Comparison of ENCODE assay signal across 1 cellular context in the genomic region with DNA sequence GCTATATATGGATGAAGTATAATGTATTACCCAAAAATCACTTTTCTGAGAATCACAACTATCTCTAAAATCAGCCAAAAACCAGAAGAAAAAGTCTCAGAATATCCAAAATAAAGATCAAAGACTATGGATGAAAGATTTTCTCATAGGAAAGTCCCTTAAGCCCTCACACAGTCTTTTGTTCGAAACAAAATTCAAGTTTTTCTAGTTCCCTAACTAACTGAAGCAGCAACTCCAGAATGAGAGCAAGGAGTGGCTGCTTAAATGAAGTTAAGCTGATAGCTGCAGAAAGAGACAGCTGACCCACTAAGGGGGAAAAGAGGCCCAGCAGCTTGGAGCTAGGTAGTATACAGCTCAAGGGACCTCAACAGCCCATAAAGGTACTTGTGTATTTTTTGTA.
TF ChIP-seq lines count a peak whose summit lies in the region.

No MANE protein-coding gene starts in this region.

TF ChIP-seq in endothelial cell of umbilical vein, 7 proteins besides CTCF, POLR2A, EP300 and RAD21:
- TF ChIP-seq GATA2 (IDR thresholded peaks at IDR 0.05; ENCODE audit: insufficient read depth, insufficient read length, low read depth, low read length), result no peak
- no peak for TF ChIP-seq EZH2 (IDR thresholded peaks at IDR 0.05; ENCODE audit: borderline replicate concordance, low read depth, low read length, severe bottlenecking)
- TF ChIP-seq, protein P1, sequence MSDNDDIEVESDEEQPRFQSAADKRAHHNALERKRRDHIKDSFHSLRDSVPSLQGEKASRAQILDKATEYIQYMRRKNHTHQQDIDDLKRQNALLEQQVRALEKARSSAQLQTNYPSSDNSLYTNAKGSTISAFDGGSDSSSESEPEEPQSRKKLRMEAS (IDR thresholded peaks at IDR 0.05; ENCODE audit: insufficient read depth, insufficient read length), result no peak
- no peak for TF ChIP-seq MYC (IDR thresholded peaks at IDR 0.05; ENCODE audit: low read depth, low read length)
- TF ChIP-seq POLR2AphosphoS5 (IDR thresholded peaks at IDR 0.05; ENCODE audit: insufficient read depth, low read depth, low read length), result no peak
- TF ChIP-seq FOS (IDR thresholded peaks at IDR 0.05; ENCODE audit: borderline replicate concordance, insufficient read depth, low read length), result no peak
- TF ChIP-seq JUN (IDR thresholded peaks at IDR 0.05; ENCODE audit: borderline replicate concordance, insufficient read depth, insufficient read length, low read depth), result no peak
